ENCODE assay signal across 10 cellular contexts in the genomic region with DNA sequence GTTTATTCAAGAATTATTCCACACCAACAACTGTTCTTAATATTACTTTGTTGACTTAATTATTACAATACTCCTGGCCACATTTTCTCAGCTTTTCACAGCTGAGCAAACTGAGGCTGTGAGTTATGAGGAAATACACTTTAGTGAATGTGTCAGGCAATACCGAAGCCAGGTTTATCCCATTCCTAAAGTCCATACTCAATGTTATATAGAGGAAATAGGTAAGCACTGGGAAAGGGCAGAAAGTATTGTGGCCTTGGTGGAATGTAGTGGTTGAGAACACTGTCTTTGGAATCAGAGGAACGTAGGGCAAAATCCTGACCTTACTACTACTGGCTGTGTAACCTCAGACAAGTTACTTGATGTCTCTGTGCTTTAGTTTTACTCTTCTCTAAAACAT.
"Had no signal": no experiment of that assay in that cellular context is flagged by ENCODE, and none has a peak within 500 bp of the region (broad histone marks: within the 10 kb centered on the region; RNA-seq: fewer than 3 reads in every experiment).

No MANE protein-coding gene starts in this region.

- DNase-seq: activated CD4-positive, alpha-beta T cell treated with anti-CD3 and anti-CD28 coated beads for 4 hours; activated CD8-positive, alpha-beta memory T cell treated with anti-CD3 and anti-CD28 coated beads, Interleukin-2, amount 50 U/mL, for 48 hours; activated CD8-positive, alpha-beta T cell treated with anti-CD3 and anti-CD28 coated beads, Interleukin-2, amount 10 ng/mL, durations not matched to agents 7 days and 5 days; activated naive CD4-positive, alpha-beta T cell treated with anti-CD3 and anti-CD28 coated beads for 36 hours; lower lobe of right lung; naive B cell had no signal

- H3K36me3 ChIP-seq: lower lobe of right lung, right atrium auricular region had no signal

- H3K4me3 ChIP-seq: gastroesophageal sphincter, lower lobe of right lung, right atrium auricular region, smooth muscle cell had no signal

- H3K27ac ChIP-seq: lower lobe of right lung, right atrium auricular region had no signal

- ATAC-seq: activated CD8-positive, alpha-beta T cell treated with anti-CD3 and anti-CD28 coated beads, Interleukin-2, amount 10 ng/mL, durations not matched to agents 7 days and 5 days; gastroesophageal sphincter; lower lobe of right lung; stimulated activated memory B cell treated with anti-CD40 and anti-IgM and Interleukin-4, amounts not matched to agents 10 μg/mL and 1 μg/mL and 100 μg/mL, for 72 hours had no signal

- H3K4me1 ChIP-seq: gastroesophageal sphincter, lower lobe of right lung, right atrium auricular region had no signal

- H3K4me2 ChIP-seq: smooth muscle cell had no signal

- H3K9me3 ChIP-seq: gastroesophageal sphincter, lower lobe of right lung, right atrium auricular region had no signal

- H3K27me3 ChIP-seq: gastroesophageal sphincter, right atrium auricular region had no signal
